In genomic region chr4:96698891-96699290, GRCh38 we compare ENCODE assay signal across 24 cellular contexts.
DNase-seq lines count a peak whose midpoint lies in the region; ATAC-seq, FAIRE-seq and TF ChIP-seq lines count a peak whose summit lies in the region.
"Had no signal": no experiment of that assay in that cellular context is flagged by ENCODE, and none has a peak within 500 bp of the region (broad histone marks: within the 10 kb centered on the region; RNA-seq: fewer than 3 reads in every experiment).

No MANE protein-coding gene starts in this region.

- H3K9me3 ChIP-seq in ovary, result no peaks in the 10 kb centered on the region
- H3K9me3 ChIP-seq: BLaER1 treated with 17β-estradiol and CSF1 and Interleukin-3, amounts not matched to agents 10 nM and 100 nM; Peyer's patch had no signal

- no peaks in the 10 kb centered on the region for H3K36me3 Mint-ChIP-seq in nephron (ENCODE audit: low read depth)
- H3K36me3 Mint-ChIP-seq: CD8-positive, alpha-beta memory T cell; IgD-negative memory B cell had no signal

- no peak for FAIRE-seq in HTR-8/SVneo (lab: Jason Lieb, UNC)
- FAIRE-seq: A204.1, D721Med had no signal

- 60 to 66% (median 65%) methylated on average over 2 of the region's 2 CpGs for WGBS in ovary, 3 donors

- no peaks in the 10 kb centered on the region for H3K4me1 ChIP-seq in ovary (ENCODE audit: insufficient read depth)
- H3K4me1 ChIP-seq: BLaER1 treated with 17β-estradiol and CSF1 and Interleukin-3, amounts not matched to agents 10 nM and 100 nM; Peyer's patch had no signal

- H3K4me3 ChIP-seq in ovary, result no peak overlapping the region
- H3K4me3 ChIP-seq: BLaER1 treated with 17β-estradiol and CSF1 and Interleukin-3, amounts not matched to agents 10 nM and 100 nM; Peyer's patch had no signal

- TF ChIP-seq CTCF in 22Rv1 (IDR thresholded peaks at IDR 0.05), result no peak
- no peak for TF ChIP-seq CTCF in nephron (IDR thresholded peaks at IDR 0.05; ENCODE audit: unreplicated experiment in 3 of 3)
- no peak for TF ChIP-seq CTCF in ovary (IDR thresholded peaks at IDR 0.05)

- no peaks in the 10 kb centered on the region for H3K36me3 ChIP-seq in ovary
- H3K36me3 ChIP-seq: BLaER1 treated with 17β-estradiol and CSF1 and Interleukin-3, amounts not matched to agents 10 nM and 100 nM; Peyer's patch had no signal

- H3K27me3 ChIP-seq in ovary, result no peaks in the 10 kb centered on the region
- H3K27me3 ChIP-seq: BLaER1 treated with 17β-estradiol and CSF1 and Interleukin-3, amounts not matched to agents 10 nM and 100 nM; Peyer's patch had no signal

- no peak for ATAC-seq in GM21526 (IDR thresholded peaks at IDR 0.05; ENCODE audit: low FRiP score, unreplicated experiment)
- ATAC-seq: Right ventricle myocardium inferior had no signal

- TF ChIP-seq POLR2A in ovary (IDR thresholded peaks at IDR 0.05), result no peak

- peak; percentile 5 for DNase-seq in HK-2 (ENCODE audit: unreplicated experiment)
- DNase-seq in foreskin melanocyte, result peak; percentile 24
- DNase-seq in ovary, result no peak
- DNase-seq in putamen (ENCODE audit: low spot score), result no peak
- DNase-seq in HTR-8/SVneo (ENCODE audit: insufficient read length, low spot score), result no peak
- DNase-seq: CD8-positive, alpha-beta memory T cell; DMS79 treated with DMSO at 0.1 percent for 48 hours; H9; Karpas-422; NCI-H1048; NCI-H1436 treated with DMSO at 0.1 percent for 48 hours; NCI-H2029 treated with DMSO at 0.1 percent for 48 hours; NCI-H510A; NCI-H748 treated with DMSO at 0.1 percent for 48 hours; NK-92 treated with Interleukin-12 subunit alpha and Interleukin-12 subunit beta, amount 100 ng/mL, for 24 hours; Peyer's patch had no signal

- no peak for TF ChIP-seq EP300 in ovary (IDR thresholded peaks at IDR 0.05)

- peaks cover 5% of the 10 kb centered on the region for H3K4me1 Mint-ChIP-seq in nephron
- H3K4me1 Mint-ChIP-seq: CD8-positive, alpha-beta memory T cell; IgD-negative memory B cell had no signal

- intact Hi-C loops in ovary (cut with DNase I), result no loop called here

- peak overlapping the region; percentile 82 for H3K27ac ChIP-seq in 22Rv1
- no peak overlapping the region for H3K27ac ChIP-seq in ovary
- H3K27ac ChIP-seq: BLaER1 treated with 17β-estradiol and CSF1 and Interleukin-3, amounts not matched to agents 10 nM and 100 nM; Peyer's patch had no signal

- peak overlapping the region; percentile 17 to 40 (median 30) for H3K27ac Mint-ChIP-seq in nephron
- H3K27ac Mint-ChIP-seq: CD8-positive, alpha-beta memory T cell; H9; IgD-negative memory B cell had no signal

- no peaks in the 10 kb centered on the region for H3K9me3 Mint-ChIP-seq in nephron
- H3K9me3 Mint-ChIP-seq: H9 had no signal

- H3K4me3 Mint-ChIP-seq in nephron, result no peak overlapping the region
- H3K4me3 Mint-ChIP-seq: CD8-positive, alpha-beta memory T cell; H9; IgD-negative memory B cell had no signal

- H3K27me3 Mint-ChIP-seq in nephron (ENCODE audit: low read depth), result no peaks in the 10 kb centered on the region
- H3K27me3 Mint-ChIP-seq: CD8-positive, alpha-beta memory T cell; IgD-negative memory B cell had no signal

Comparison
In these comparisons a context has a peak if more than half of its experiments do, and no peak if none do; other contexts are left out.
1. DNase-seq: peak in HK-2 (single experiment) and foreskin melanocyte (single experiment); none in ovary (0 of 5), putamen (single experiment) and HTR-8/SVneo (single experiment).